ENCODE assay signal across 10 cellular contexts in genomic region chr1:17696417-17697301, GRCh38. TPM values are rescaled to one million over a fixed set of nuclear protein-coding genes. Genes with fewer than 3 reads are reported as not detected.
A peak's percentile ranks its signal among the peaks of the same experiment; 100 is the strongest.
DNase-seq lines count a peak whose midpoint lies in the region; FAIRE-seq and TF ChIP-seq lines count a peak whose summit lies in the region.
"Had no signal": no experiment of that assay in that cellular context is flagged by ENCODE, and none has a peak within 500 bp of the region (broad histone marks: within the 10 kb centered on the region; RNA-seq: fewer than 3 reads in every experiment).

No MANE protein-coding gene starts in this region.

- H3K18ac ChIP-seq in H1 (ENCODE audit: extremely low read depth, low read length) = no peak overlapping the region; the same call in none of the 2 replicates
- H3K18ac ChIP-seq in mesenchymal stem cell (ENCODE audit: low read depth in 1 of 2, low read length in 2 of 2) = no peak overlapping the region

- peaks cover 10% of the 10 kb centered on the region for H3K27me3 Mint-ChIP-seq in glutamatergic neuron (ENCODE audit: unreplicated experiment)

- peak; percentile 36 to 57 for TF ChIP-seq RAD21 in H1 (IDR thresholded peaks at IDR 0.05 in 1 of 2, conservative IDR thresholded peaks at IDR 0.05 in 1 of 2; ENCODE audit: low read depth in 2 of 2, low read length in 2 of 2)

- no peak overlapping the region for H3K56ac ChIP-seq in H1 (replicated peaks; ENCODE audit: insufficient read length, low read depth, low read length)

- H2AFZ ChIP-seq in H1 (ENCODE audit: low read length) (no peak overlapping the region), mesenchymal stem cell (ENCODE audit: low read depth, low read length) (no peak overlapping the region)

- no peaks in the 10 kb centered on the region for H3K23me2 ChIP-seq in H1 (ENCODE audit: low read depth, low read length)

- no peak overlapping the region for H3K9ac ChIP-seq in H1 (replicated peaks in 1 of 4; ENCODE audit: extremely low read depth in 1 of 4, low read depth in 3 of 4, low read length in 3 of 4)
- peak overlapping the region; percentile 41 for H3K9ac ChIP-seq in mesenchymal stem cell (ENCODE audit: low read length)

- H2BK20ac ChIP-seq in H1 (ENCODE audit: low read length) = no peak overlapping the region

- H3K4me3 ChIP-seq in AG09309 (ENCODE audit: control insufficient read depth, low read depth, low read length) (no peak overlapping the region), H1 (ENCODE audit: extremely low read depth in 1 of 4, insufficient read depth in 2 of 4, low read depth in 3 of 4, low read length in 4 of 4) (no peak overlapping the region), mesenchymal stem cell (ENCODE audit: insufficient read depth in 1 of 2, low read depth in 1 of 2, low read length in 2 of 2) (no peak overlapping the region)

- peaks cover 15% of the 10 kb centered on the region for H3K9me3 Mint-ChIP-seq in glutamatergic neuron (ENCODE audit: unreplicated experiment)
- H3K9me3 Mint-ChIP-seq: naive B cell had no signal

- 90% methylated on average over 35 of the region's 42 CpGs; no CpG with 5 or more reads in 1 of the 2 experiments for WGBS in H1 (ENCODE audit: extremely low coverage in 1 of 2, insufficient coverage in 1 of 2, insufficient read length in 1 of 2, insufficient replicate concordance in 2 of 2, low coverage in 1 of 2, low lambda C conversion rate in 2 of 2, missing lambda C conversion rate in 1 of 2), 2 experiments
- 87% methylated on average over 42 of the region's 42 CpGs for WGBS in mesenchymal stem cell

- H3K27ac Mint-ChIP-seq in glutamatergic neuron (ENCODE audit: unreplicated experiment) = no peak overlapping the region
- H3K27ac Mint-ChIP-seq: naive B cell had no signal

- POLR2A ChIA-PET in H1 (lab: Charles Lee; ENCODE audit: partially characterized antibody) = no interaction called here

- no peaks in the 10 kb centered on the region for H3K79me2 ChIP-seq in H1 (ENCODE audit: control insufficient read depth in 1 of 2, insufficient read depth in 2 of 2, low read length in 2 of 2)

- peak; percentile 76 for FAIRE-seq in H1 (lab: Jason Lieb, UNC)

- H3K27ac ChIP-seq in H1 (ENCODE audit: low read depth, low read length) (no peak overlapping the region), mesenchymal stem cell (ENCODE audit: low read length, poor library complexity, severe bottlenecking) (no peak overlapping the region)

- TF ChIP-seq CTCF in AG09309 (IDR thresholded peaks at IDR 0.05; ENCODE audit: control insufficient read depth, insufficient read depth, low read depth, low read length, missing control alignments) (peak; percentile 45), H1 (IDR thresholded peaks at IDR 0.05; ENCODE audit: control extremely low read depth in 1 of 3, insufficient read depth in 1 of 3, low read depth in 1 of 3, low read length in 3 of 3) (peak; percentile 40 to 64 (median 55)), glutamatergic neuron (IDR thresholded peaks at IDR 0.05; ENCODE audit: partially characterized antibody, unreplicated experiment) (no peak)

- H3K4me2 ChIP-seq in H1 (ENCODE audit: insufficient read depth in 1 of 2, low read depth in 2 of 2, low read length in 2 of 2) (no peak overlapping the region), mesenchymal stem cell (ENCODE audit: low read length, poor library complexity, severe bottlenecking) (no peak overlapping the region)

- DNase-seq in AG09309 (ENCODE audit: low read depth) (peak; percentile 24), M059J (ENCODE audit: low read depth) (peak; percentile 67), H1 (ENCODE audit: low read depth in 1 of 2, low spot score in 2 of 2) (peak; percentile 17 to 59), mesenchymal stem cell (peak; percentile 63), NCI-H2081 treated with DMSO at 0.1 percent for 48 hours (lab: John Stamatoyannopoulos, UW) (no peak), NCI-H146 treated with DMSO at 0.1 percent for 48 hours (lab: John Stamatoyannopoulos, UW; ENCODE audit: unreplicated experiment) (no peak), pons (ENCODE audit: low spot score) (no peak), glutamatergic neuron (no peak)
- DNase-seq: naive B cell had no signal

- H4K91ac ChIP-seq in H1 (replicated peaks; ENCODE audit: insufficient read length, low read length) (no peak overlapping the region), mesenchymal stem cell (ENCODE audit: low read length) (no peak overlapping the region)

- no peaks in the 10 kb centered on the region for H4K20me1 ChIP-seq in H1 (replicated peaks in 1 of 2; ENCODE audit: control insufficient read depth in 1 of 2, insufficient read depth in 2 of 2, low read length in 2 of 2)

- TF ChIP-seq POLR2A in H1 (IDR thresholded peaks at IDR 0.05; ENCODE audit: control extremely low read depth in 1 of 2, low read depth in 2 of 2, low read length in 2 of 2) = no peak

- CTCF ChIA-PET in H1 (lab: Charles Lee; ENCODE audit: partially characterized antibody) = interaction anchor here (0.6 to 10.6 kb wide), 46 partner anchors 9 to 946 kb away, joined by 3 to 127 read pairs (median 4); no protein-coding TSS in a partner anchor

- H2AK5ac ChIP-seq in H1 (ENCODE audit: low read depth, low read length) (no peak overlapping the region), mesenchymal stem cell (ENCODE audit: low read length, severe bottlenecking) (no peak overlapping the region)

- no peaks in the 10 kb centered on the region for H3K79me1 ChIP-seq in H1 (ENCODE audit: low read depth, low read length)
- H3K79me1 ChIP-seq in mesenchymal stem cell (replicated peaks; ENCODE audit: low read length, poor library complexity, severe bottlenecking) = no peaks in the 10 kb centered on the region

- peaks cover 0 to 4% (median 0%) of the 10 kb centered on the region in 4 experiments; a peak in 4 of 8 replicates for H3K36me3 ChIP-seq in H1 (ENCODE audit: control insufficient read depth in 2 of 4, insufficient read depth in 4 of 4, low read length in 3 of 4)
- peaks cover 39 to 41% of the 10 kb centered on the region in 2 experiments for H3K36me3 ChIP-seq in mesenchymal stem cell (ENCODE audit: control insufficient read depth in 1 of 2, insufficient read depth in 2 of 2, low read depth in 1 of 2, low read length in 2 of 2)

- H2BK120ac ChIP-seq in H1 (replicated peaks; ENCODE audit: low read depth, low read length) (no peak overlapping the region), mesenchymal stem cell (ENCODE audit: low read depth, low read length) (no peak overlapping the region)

- no peak overlapping the region for H3K14ac ChIP-seq in H1 (ENCODE audit: insufficient read length)
- H3K14ac ChIP-seq in mesenchymal stem cell (ENCODE audit: low read length in 2 of 2) = peak overlapping the region in 1 of 2 experiments; percentile 23

- H3K36me3 Mint-ChIP-seq in glutamatergic neuron (ENCODE audit: unreplicated experiment) = peaks cover 6% of the 10 kb centered on the region
- H3K36me3 Mint-ChIP-seq: naive B cell had no signal

- peaks cover 0 to 8% (median under 1%) of the 10 kb centered on the region in 4 experiments; a peak in 4 of 7 replicates for H3K4me1 ChIP-seq in H1 (replicated peaks in 1 of 4; ENCODE audit: control insufficient read depth in 3 of 4, insufficient read depth in 4 of 4, low read length in 3 of 4)
- peaks cover 10% of the 10 kb centered on the region for H3K4me1 ChIP-seq in mesenchymal stem cell (ENCODE audit: control insufficient read depth, insufficient read depth, low read depth, low read length)

- H3K4ac ChIP-seq in H1 (replicated peaks; ENCODE audit: insufficient read length, low read depth, low read length) = no peak overlapping the region
- no peak overlapping the region for H3K4ac ChIP-seq in mesenchymal stem cell (ENCODE audit: low read depth in 1 of 2, low read length in 2 of 2)

- H3K9me3 ChIP-seq in H1 (ENCODE audit: insufficient read depth in 2 of 2, low read depth in 1 of 2, low read length in 1 of 2) (no peaks in the 10 kb centered on the region), mesenchymal stem cell (ENCODE audit: control insufficient read depth, low read length) (no peaks in the 10 kb centered on the region)

- H3K23ac ChIP-seq in H1 (ENCODE audit: insufficient read length) (no peak overlapping the region), mesenchymal stem cell (ENCODE audit: low read length in 2 of 2) (no peak overlapping the region)

- peak overlapping the region; percentile 35; the same call in 1 of the 2 replicates for H2BK5ac ChIP-seq in H1 (ENCODE audit: low read depth, low read length)
- no peak overlapping the region for H2BK5ac ChIP-seq in mesenchymal stem cell (ENCODE audit: low read depth, low read length, poor library complexity, severe bottlenecking)

- H3K4me1 Mint-ChIP-seq in glutamatergic neuron (ENCODE audit: low read depth, unreplicated experiment) = peaks cover 16% of the 10 kb centered on the region
- H3K4me1 Mint-ChIP-seq: naive B cell had no signal

- H4K5ac ChIP-seq in H1 (ENCODE audit: insufficient read length, low read depth, low read length) = no peak overlapping the region

- H2BK12ac ChIP-seq in H1 (ENCODE audit: low read depth, low read length) = no peak overlapping the region
- no peak overlapping the region for H2BK12ac ChIP-seq in mesenchymal stem cell (ENCODE audit: low read length in 2 of 2)

- TF ChIP-seq EP300 in H1 (IDR thresholded peaks at IDR 0.05; ENCODE audit: borderline replicate concordance in 1 of 2, low read depth in 2 of 2, low read length in 2 of 2) = no peak

- H3K4me3 Mint-ChIP-seq in glutamatergic neuron (ENCODE audit: unreplicated experiment) = no peak overlapping the region
- H3K4me3 Mint-ChIP-seq: naive B cell had no signal

- no peaks in the 10 kb centered on the region; a peak in 1 of 7 replicates for H3K27me3 ChIP-seq in H1 (replicated peaks in 1 of 4; ENCODE audit: control insufficient read depth in 3 of 4, extremely low read depth in 1 of 4, insufficient read depth in 3 of 4, low read length in 3 of 4)
- no peaks in the 10 kb centered on the region for H3K27me3 ChIP-seq in mesenchymal stem cell (ENCODE audit: control insufficient read depth in 1 of 2, insufficient read depth in 1 of 2, low read length in 2 of 2)

- 0 out of 2 replicates have a peak overlapping the region, but pooled peaks have one; percentile 12 for H4K8ac ChIP-seq in H1 (ENCODE audit: extremely low read depth, insufficient read depth, low read length)
- H4K8ac ChIP-seq in mesenchymal stem cell (ENCODE audit: low read length) = no peak overlapping the region

- H2BK15ac ChIP-seq in H1 (ENCODE audit: low read length) = no peak overlapping the region
- no peak overlapping the region for H2BK15ac ChIP-seq in mesenchymal stem cell (ENCODE audit: low read depth, poor library complexity, severe bottlenecking)

RNA-seq across cellular contexts. Expression of gene ACTL8, which starts 58.5 kb away (rescaled TPM):
- 0.07 and 0.39 TPM in 2 replicates for total RNA-seq in M059J (2014; rRNA removed; shearing (Covaris generic))
- 0.47 and 1.1 TPM in 2 replicates for total RNA-seq in H1 (2021; fragmentation: NEBNext Ultra II Directional; extraction: Animal tissue kit (Norgen Biotek cat#: 25700))
- polyA plus RNA-seq in H1 (2011; rRNA removed) = 0.33 and 0.63 TPM in 2 replicates
- 0.49 TPM for polyA plus RNA-seq in H1 (2011; cell fraction: cytosol; rRNA removed)
- polyA plus RNA-seq in H1 (2011; cell fraction: nucleus; rRNA removed) = 0.23 TPM
- polyA plus RNA-seq in H1 (2012, experiment 1 of 2) = 0.70 to 0.90 TPM (median 0.74 TPM) in 4 replicates
- 1.9 TPM for polyA plus RNA-seq in H1 (2012, experiment 2 of 2)
- 0.16 TPM for polyA plus RNA-seq in H1 (2013, experiment 1 of 2)
- polyA plus RNA-seq in H1 (2013, experiment 2 of 2) = 0.22 TPM
- polyA minus RNA-seq in H1 (2011; rRNA and poly(A)+ RNA removed) = 0.51 and 0.60 TPM in 2 replicates
- polyA minus RNA-seq in H1 (2011; cell fraction: cytosol; rRNA and poly(A)+ RNA removed) = not detected
- 0.70 TPM for polyA minus RNA-seq in H1 (2011; cell fraction: nucleus; rRNA and poly(A)+ RNA removed)
- polyA plus RNA-seq in mesenchymal stem cell (2013, experiment 1 of 2) = not detected
- polyA plus RNA-seq in mesenchymal stem cell (2013, experiment 2 of 2) = not detected
- total RNA-seq in glutamatergic neuron (ENCODE audit: unreplicated experiment) = not detected
- total RNA-seq: activated CD8-positive, alpha-beta memory T cell treated with anti-CD3 and anti-CD28 coated beads for 36 hours had no signal

Comparison
In these comparisons a context has a peak if more than half of its experiments do, and no peak if none do; other contexts are left out.
1. DNase-seq: peak in AG09309 (single experiment), M059J (single experiment), H1 (2 of 2) and mesenchymal stem cell (single experiment); none in NCI-H2081 treated with DMSO at 0.1 percent for 48 hours (single experiment), NCI-H146 treated with DMSO at 0.1 percent for 48 hours (single experiment), pons (single experiment) and glutamatergic neuron (single experiment).